In genomic region chr4:155973639-155974475, GRCh38 we compare ENCODE assay signal across 9 cellular contexts.
DNase-seq lines count a peak whose midpoint lies in the region; ATAC-seq lines count a peak whose summit lies in the region.
"Had no signal": no experiment of that assay in that cellular context is flagged by ENCODE, and none has a peak within 500 bp of the region (broad histone marks: within the 10 kb centered on the region; RNA-seq: fewer than 3 reads in every experiment).

No MANE protein-coding gene starts in this region.

- H3K9me3 ChIP-seq in HUES48 (ENCODE audit: control insufficient read depth, insufficient read depth, low read length): no peaks in the 10 kb centered on the region

- ATAC-seq in GM18873 (IDR thresholded peaks at IDR 0.05; ENCODE audit: low FRiP score, unreplicated experiment) (peak; percentile 21), HG02678 (IDR thresholded peaks at IDR 0.05; ENCODE audit: unreplicated experiment) (peak; percentile 32)

- H3K4me1 ChIP-seq in HUES48 (ENCODE audit: control insufficient read depth, insufficient read depth, low read length): peaks cover 18% of the 10 kb centered on the region

- H3K36me3 ChIP-seq in HUES48 (ENCODE audit: control insufficient read depth, insufficient read depth, low read length): no peaks in the 10 kb centered on the region

- DNase-seq in iris pigment epithelial cell (ENCODE audit: low read depth) (peak; percentile 63), NCI-H2171 treated with DMSO at 0.1 percent for 48 hours (lab: John Stamatoyannopoulos, UW) (no peak), C1 segment of cervical spinal cord (lab: John Stamatoyannopoulos, UW) (no peak), NCI-H446 (lab: John Stamatoyannopoulos, UW) (no peak)
- DNase-seq in central memory CD4-positive, alpha-beta T cell: no peak
- DNase-seq: activated T-cell treated with anti-CD3 and anti-CD28 coated beads for 4 hours had no signal

- H3K27ac ChIP-seq in HUES48 (ENCODE audit: low read depth, low read length): no peak overlapping the region

- no peaks in the 10 kb centered on the region for H3K27me3 ChIP-seq in HUES48 (ENCODE audit: control insufficient read depth, insufficient read depth, low read length)

- no peak overlapping the region; the same call in 1 of the 2 replicates for H3K9ac ChIP-seq in HUES48 (ENCODE audit: low read depth, low read length)

- H3K4me3 ChIP-seq in HUES48 (ENCODE audit: low read depth, low read length): peak overlapping the region; percentile 5; the same call in 1 of the 2 replicates
